ENCODE assay signal across 8 cellular contexts in the genomic region with DNA sequence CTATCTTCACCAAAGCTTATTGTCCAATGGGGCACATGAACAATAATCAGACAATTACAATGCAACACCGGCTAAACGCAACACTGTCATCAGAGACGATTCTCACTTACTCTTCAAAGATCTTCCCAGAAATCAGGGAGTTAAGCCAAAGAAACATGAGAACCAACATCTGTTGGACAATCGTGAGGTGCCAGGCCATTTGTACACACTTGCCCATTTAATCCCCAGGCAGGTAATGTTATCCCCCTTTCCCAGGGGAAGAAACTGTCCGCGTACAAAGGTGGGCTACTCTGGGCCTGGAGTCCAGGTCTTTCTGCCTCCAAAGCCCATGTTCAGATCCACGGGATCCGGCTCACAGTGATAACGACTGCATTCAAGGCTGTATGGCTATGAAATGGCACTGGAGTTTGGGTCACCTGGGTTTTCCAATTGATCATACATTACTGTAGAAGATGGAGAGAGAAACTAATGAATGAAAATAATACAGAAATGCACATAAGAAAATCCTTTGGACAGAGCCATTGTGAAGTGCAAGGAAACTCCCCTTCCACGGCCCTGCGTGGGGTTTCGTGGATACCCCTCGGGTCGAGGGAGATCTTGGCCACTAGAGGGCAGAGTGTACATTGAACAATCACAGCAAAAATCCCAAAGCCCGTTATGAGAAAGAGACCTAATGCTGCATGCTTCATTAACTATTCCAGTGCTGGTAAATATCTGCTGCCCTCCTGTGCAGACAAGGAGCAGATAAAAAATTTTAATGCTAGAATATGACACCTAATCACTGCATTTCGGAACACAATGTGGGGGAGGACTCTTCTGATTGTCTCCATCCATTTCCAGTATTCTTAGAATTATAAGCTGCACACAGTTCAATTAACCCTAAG.
A peak's percentile ranks its signal among the peaks of the same experiment; 100 is the strongest.
DNase-seq lines count a peak whose midpoint lies in the region; ATAC-seq, FAIRE-seq and TF ChIP-seq lines count a peak whose summit lies in the region.

No MANE protein-coding gene starts in this region.

- 29% methylated on average over 16 of the region's 16 CpGs for WGBS in GM12878 (ENCODE audit: insufficient coverage, insufficient replicate concordance, low lambda C conversion rate, missing lambda C conversion rate)

- SMC1A ChIA-PET in GM12878 (lab: Charles Lee; ENCODE audit: uncharacterized antibody, unreplicated experiment) = interaction anchor here (0.6 to 17.6 kb wide), 29 partner anchors 8 to 485 kb away, joined by 3 to 668 read pairs (median 6); no protein-coding TSS in a partner anchor

- intact Hi-C loops in GM12878 (cut with micrococcal nuclease; ENCODE audit: unreplicated experiment) = loop anchor here (1.0 to 10.0 kb wide), 5 partner anchors 115 to 483 kb away; a partner anchor contains a TSS

- no TSS peak for BruUV-seq in GM12878 (replicated peaks; lab: Mats Ljungman, UMichigan)

- RAD21 ChIA-PET in GM12878 (lab: Charles Lee; ENCODE audit: unreplicated experiment) = interaction anchor here (0.6 to 19.1 kb wide), 32 partner anchors 9 to 489 kb away, joined by 3 to 466 read pairs (median 4); no protein-coding TSS in a partner anchor

- no peaks in the 10 kb centered on the region for H3K4me1 ChIP-seq in GM12878 (ENCODE audit: control insufficient read depth, insufficient read depth, low read length)

- POLR2A ChIA-PET in AG04449 (lab: Yijun Ruan, JAX) (no interaction called here), GM12878 (lab: Charles Lee) (no interaction called here)

- H3K27ac ChIP-seq in GM12878 (ENCODE audit: control insufficient read depth, insufficient read depth) = no peak overlapping the region

- no peak for DNase-seq in AG04449 (ENCODE audit: low read depth, low spot score)
- peak; percentile 50 for DNase-seq in GM13977 (ENCODE audit: low spot score)
- peak; percentile 33 for DNase-seq in NB4 (ENCODE audit: low read depth)
- peak; percentile 14 for DNase-seq in T follicular helper cell (ENCODE audit: low read depth)
- no peak for DNase-seq in GM12878 (ENCODE audit: low read depth, low spot score)
- DNase-seq in iPS-NIHi7 (ENCODE audit: extremely low spot score) = peak; percentile 57
- peak; percentile 40 for DNase-seq in stimulated activated CD4-positive, alpha-beta T cell treated with anti-CD3 and anti-CD28 coated beads, Interleukin-1b, Interleukin-23, amount 100 ng/mL, for 48 hours

- no peak overlapping the region for H3K4me2 ChIP-seq in GM12878 (ENCODE audit: control insufficient read depth, insufficient read depth)

- H3K9me3 ChIP-seq in GM12878 (replicated peaks; ENCODE audit: control insufficient read depth, insufficient read depth, low read length) = no peaks in the 10 kb centered on the region

- ATAC-seq in GM12878 (peak; percentile 84), HG02970 (IDR thresholded peaks at IDR 0.05; ENCODE audit: low FRiP score, unreplicated experiment) (no peak)

- TF ChIP-seq EP300 in GM12878 (IDR thresholded peaks at IDR 0.05; ENCODE audit: borderline replicate concordance in 1 of 2, control insufficient read depth in 1 of 2, low read depth in 2 of 2, low read length in 2 of 2) = no peak

- H3K36me3 ChIP-seq in GM12878 (ENCODE audit: control insufficient read depth in 2 of 2, insufficient read depth in 2 of 2, low read length in 1 of 2) = no peaks in the 10 kb centered on the region

- H3K4me3 ChIP-seq in AG04449 (ENCODE audit: low read depth, low read length) = no peak overlapping the region
- no peak overlapping the region for H3K4me3 ChIP-seq in NB4 (ENCODE audit: low read depth, low read length)
- no peak overlapping the region for H3K4me3 ChIP-seq in GM12878

- H2AFZ ChIP-seq in GM12878 (ENCODE audit: control insufficient read depth, low read depth, low read length) = no peak overlapping the region

- FAIRE-seq in GM12878 (lab: Jason Lieb, UNC) = peak; percentile 94

- TF ChIP-seq POLR2A in NB4 (IDR thresholded peaks at IDR 0.05; ENCODE audit: extremely low read depth, insufficient read length) = no peak
- TF ChIP-seq POLR2A in GM12878 (IDR thresholded peaks at IDR 0.05; ENCODE audit: low read depth, low read length) = no peak

- TF ChIP-seq CTCF in AG04449 (IDR thresholded peaks at IDR 0.05; ENCODE audit: insufficient read depth, low read length, missing control alignments) (peak; percentile 70), GM13977 (IDR thresholded peaks at IDR 0.05; ENCODE audit: extremely low read depth, insufficient read depth, missing control alignments) (peak; percentile 76), NB4 (IDR thresholded peaks at IDR 0.05; ENCODE audit: low read depth, low read length) (peak; percentile 70), GM12878 (IDR thresholded peaks at IDR 0.05 in 2 of 3, conservative IDR thresholded peaks at IDR 0.05 in 1 of 3; ENCODE audit: control insufficient read depth in 2 of 3, extremely low read depth in 1 of 3, insufficient read depth in 1 of 3, low read depth in 3 of 3, low read length in 3 of 3) (peak; percentile 73 to 85 (median 77))

- peaks cover 0 to 3% of the 10 kb centered on the region in 2 experiments; a peak in 1 of 4 replicates for H3K27me3 ChIP-seq in GM12878 (replicated peaks in 1 of 2; ENCODE audit: control insufficient read depth in 2 of 2, insufficient read depth in 2 of 2, low read length in 1 of 2)

- H3K9ac ChIP-seq in GM12878 (ENCODE audit: control insufficient read depth, insufficient read depth, low read length) = no peak overlapping the region

- no peaks in the 10 kb centered on the region for H3K79me2 ChIP-seq in GM12878 (ENCODE audit: control insufficient read depth, insufficient read depth, low read length)

- CTCF ChIA-PET in AG04449 (lab: Yijun Ruan, JAX) (interaction anchor here (0.6 to 12.8 kb wide), 17 partner anchors 8 to 1061 kb away, joined by 3 to 150 read pairs (median 4); no protein-coding TSS in a partner anchor), GM12878 (lab: Yijun Ruan, JAX) (interaction anchor here (0.6 to 21.4 kb wide), 52 partner anchors 9 to 1269 kb away, joined by 3 to 809 read pairs (median 5); no protein-coding TSS in a partner anchor)

- no peaks in the 10 kb centered on the region for H4K20me1 ChIP-seq in GM12878 (ENCODE audit: control insufficient read depth, insufficient read depth)

- in situ Hi-C loops in GM13977 (cut with MboI; ENCODE audit: low pct_unique_long_range_greater_than_20kb, low sequenced_read_pairs, unreplicated experiment) (loop anchor here (25.0 kb wide), 2 partner anchors 248 to 398 kb away; no protein-coding TSS in a partner anchor), GM12878 (cut with MboI) (loop anchor here (5.0 kb wide), 3 partner anchors 253 to 463 kb away; no protein-coding TSS in a partner anchor)

- peak; percentile 79 for TF ChIP-seq RAD21 in GM12878 (IDR thresholded peaks at IDR 0.05; ENCODE audit: insufficient read depth, low read depth, low read length)

TF ChIP-seq in GM12878, 131 proteins besides CTCF, POLR2A, EP300 and RAD21 (continues in another document):
- TF ChIP-seq, protein P1, sequence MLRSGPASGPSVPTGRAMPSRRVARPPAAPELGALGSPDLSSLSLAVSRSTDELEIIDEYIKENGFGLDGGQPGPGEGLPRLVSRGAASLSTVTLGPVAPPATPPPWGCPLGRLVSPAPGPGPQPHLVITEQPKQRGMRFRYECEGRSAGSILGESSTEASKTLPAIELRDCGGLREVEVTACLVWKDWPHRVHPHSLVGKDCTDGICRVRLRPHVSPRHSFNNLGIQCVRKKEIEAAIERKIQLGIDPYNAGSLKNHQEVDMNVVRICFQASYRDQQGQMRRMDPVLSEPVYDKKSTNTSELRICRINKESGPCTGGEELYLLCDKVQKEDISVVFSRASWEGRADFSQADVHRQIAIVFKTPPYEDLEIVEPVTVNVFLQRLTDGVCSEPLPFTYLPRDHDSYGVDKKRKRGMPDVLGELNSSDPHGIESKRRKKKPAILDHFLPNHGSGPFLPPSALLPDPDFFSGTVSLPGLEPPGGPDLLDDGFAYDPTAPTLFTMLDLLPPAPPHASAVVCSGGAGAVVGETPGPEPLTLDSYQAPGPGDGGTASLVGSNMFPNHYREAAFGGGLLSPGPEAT (IDR thresholded peaks at IDR 0.05; ENCODE audit: low read depth) = 0 out of 2 replicates have a peak, but pooled peaks have one; percentile 23
- TF ChIP-seq ZNF24 (IDR thresholded peaks at IDR 0.05) = peak; percentile 47; the same call in 1 of the 2 replicates
- no peak for TF ChIP-seq HDGF (IDR thresholded peaks at IDR 0.05)
- no peak for TF ChIP-seq MXI1 (IDR thresholded peaks at IDR 0.05; ENCODE audit: low read depth, low read length)
- 0 out of 2 replicates have a peak, but pooled peaks have one; percentile 33 for TF ChIP-seq IKZF1 (conservative IDR thresholded peaks at IDR 0.05)
- TF ChIP-seq, protein P2, sequence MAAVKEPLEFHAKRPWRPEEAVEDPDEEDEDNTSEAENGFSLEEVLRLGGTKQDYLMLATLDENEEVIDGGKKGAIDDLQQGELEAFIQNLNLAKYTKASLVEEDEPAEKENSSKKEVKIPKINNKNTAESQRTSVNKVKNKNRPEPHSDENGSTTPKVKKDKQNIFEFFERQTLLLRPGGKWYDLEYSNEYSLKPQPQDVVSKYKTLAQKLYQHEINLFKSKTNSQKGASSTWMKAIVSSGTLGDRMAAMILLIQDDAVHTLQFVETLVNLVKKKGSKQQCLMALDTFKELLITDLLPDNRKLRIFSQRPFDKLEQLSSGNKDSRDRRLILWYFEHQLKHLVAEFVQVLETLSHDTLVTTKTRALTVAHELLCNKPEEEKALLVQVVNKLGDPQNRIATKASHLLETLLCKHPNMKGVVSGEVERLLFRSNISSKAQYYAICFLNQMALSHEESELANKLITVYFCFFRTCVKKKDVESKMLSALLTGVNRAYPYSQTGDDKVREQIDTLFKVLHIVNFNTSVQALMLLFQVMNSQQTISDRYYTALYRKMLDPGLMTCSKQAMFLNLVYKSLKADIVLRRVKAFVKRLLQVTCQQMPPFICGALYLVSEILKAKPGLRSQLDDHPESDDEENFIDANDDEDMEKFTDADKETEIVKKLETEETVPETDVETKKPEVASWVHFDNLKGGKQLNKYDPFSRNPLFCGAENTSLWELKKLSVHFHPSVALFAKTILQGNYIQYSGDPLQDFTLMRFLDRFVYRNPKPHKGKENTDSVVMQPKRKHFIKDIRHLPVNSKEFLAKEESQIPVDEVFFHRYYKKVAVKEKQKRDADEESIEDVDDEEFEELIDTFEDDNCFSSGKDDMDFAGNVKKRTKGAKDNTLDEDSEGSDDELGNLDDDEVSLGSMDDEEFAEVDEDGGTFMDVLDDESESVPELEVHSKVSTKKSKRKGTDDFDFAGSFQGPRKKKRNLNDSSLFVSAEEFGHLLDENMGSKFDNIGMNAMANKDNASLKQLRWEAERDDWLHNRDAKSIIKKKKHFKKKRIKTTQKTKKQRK (IDR thresholded peaks at IDR 0.05; ENCODE audit: low read depth, low read length) = no peak
- no peak for TF ChIP-seq SMARCA5 (IDR thresholded peaks at IDR 0.05)
- TF ChIP-seq IKZF2 (IDR thresholded peaks at IDR 0.05) = peak in 1 of 2 experiments; percentile 17; a peak in 1 of 4 replicates
- no peak for TF ChIP-seq ZSCAN29 (IDR thresholded peaks at IDR 0.05)
- TF ChIP-seq ZNF217 (IDR thresholded peaks at IDR 0.05) = no peak
- peak; percentile 91 for TF ChIP-seq SMC3 (IDR thresholded peaks at IDR 0.05; ENCODE audit: borderline replicate concordance, low read length)

Comparison
In these comparisons a context has a peak if more than half of its experiments do, and no peak if none do; other contexts are left out.
1. DNase-seq: peak in GM13977 (single experiment), NB4 (single experiment), T follicular helper cell (single experiment), iPS-NIHi7 (single experiment) and stimulated activated CD4-positive, alpha-beta T cell treated with anti-CD3 and anti-CD28 coated beads, Interleukin-1b, Interleukin-23, amount 100 ng/mL, for 48 hours (single experiment); none in AG04449 (single experiment) and GM12878 (single experiment).
2. Peak in every context shown above with its lines, with median percentiles within 50 percentile points of each other: CTCF ChIP-seq.